ENCODE assay signal across 7 cellular contexts in the genomic region with DNA sequence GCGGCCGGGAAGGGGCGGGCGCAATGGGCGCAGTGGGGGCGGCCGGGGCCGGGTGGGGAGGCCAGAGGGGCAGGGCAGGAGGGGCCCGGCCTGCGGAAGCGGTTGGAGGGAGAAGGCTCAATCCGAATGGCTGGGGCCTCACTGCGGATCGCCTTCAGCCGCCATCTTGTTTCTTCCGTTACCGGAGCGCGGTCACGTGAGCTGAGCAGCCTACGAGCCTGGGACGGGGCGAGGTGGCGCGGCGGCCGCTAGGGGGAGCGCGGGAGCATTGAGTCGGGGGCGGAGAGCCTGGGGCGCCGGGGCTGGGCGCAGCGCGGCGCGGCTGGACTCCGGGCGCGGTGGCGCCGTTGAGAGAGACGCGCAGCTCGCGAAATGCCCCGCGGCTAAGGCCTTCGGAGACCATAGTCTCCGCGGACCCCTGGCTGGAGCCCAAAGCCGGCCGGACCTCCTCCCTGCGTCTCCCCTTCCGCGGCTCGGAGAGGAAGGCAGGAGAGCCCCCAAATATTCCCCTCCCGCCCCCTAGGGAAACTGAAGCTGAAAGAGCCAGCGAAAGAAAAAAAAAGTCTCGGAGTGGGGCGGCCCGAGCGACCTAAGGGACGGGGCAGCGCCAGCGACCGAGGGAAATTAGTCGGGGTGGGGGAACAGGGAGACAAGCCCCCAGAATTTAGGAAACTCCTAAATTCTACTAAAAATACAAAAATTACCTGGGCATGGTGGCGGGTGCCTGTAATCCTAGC. TPM values are rescaled to one million over a fixed set of nuclear protein-coding genes. Genes with fewer than 3 reads are reported as not detected.
DNase-seq lines count a peak whose midpoint lies in the region; ATAC-seq and TF ChIP-seq lines count a peak whose summit lies in the region.
"Not testable (repeated sequence)": the region's sequence is repeated elsewhere in the genome, so short reads cannot be mapped to it uniquely, and the experiment has no call there.

Gene LRRC37A3, minus strand, starts transcription at position 190 of the 737 bp plus-strand sequence. CDS start 22,221 bp downstream, outside the sequence.

- not testable (repeated sequence) for H3K9me2 ChIP-seq in hepatocyte (replicated peaks; ENCODE audit: insufficient read depth)

- in situ Hi-C loops in astrocyte of the cerebellum (cut with HindIII; ENCODE audit: low sequenced_read_pairs) = not testable (repeated sequence)

- ATAC-seq in GM18511 (IDR thresholded peaks at IDR 0.05; ENCODE audit: unreplicated experiment) = peak; percentile 93
- ATAC-seq in HG03025 (IDR thresholded peaks at IDR 0.05; ENCODE audit: low FRiP score, unreplicated experiment) = peak; percentile 94

- peak within 1 kb of the TSS; percentile 88 for H3K27ac Mint-ChIP-seq in T-helper 2 cell treated with Interferon-gamma antibody and Interleukin-4, amounts not matched to agents 5 μg/mL and 100 μg/mL, for 36 hours

- not testable (repeated sequence) for H3K36me3 Mint-ChIP-seq in T-helper 2 cell treated with Interferon-gamma antibody and Interleukin-4, amounts not matched to agents 5 μg/mL and 100 μg/mL, for 36 hours (ENCODE audit: low read depth)

- not testable (repeated sequence) for H3K27me3 ChIP-seq in hepatocyte

- DNase-seq in NCI-H2029 (lab: John Stamatoyannopoulos, UW) (peak; percentile 79), astrocyte of the cerebellum (ENCODE audit: low read depth) (peak; percentile 76), hepatocyte (ENCODE audit: low spot score) (peak; percentile 99), renal cortical epithelial cell (ENCODE audit: low read depth) (peak; percentile 73)
- peak; percentile 100 for DNase-seq in T-helper 2 cell treated with Interferon-gamma antibody and Interleukin-4, amounts not matched to agents 5 μg/mL and 100 μg/mL, for 36 hours (ENCODE audit: low spot score)

- H3K27me3 Mint-ChIP-seq in T-helper 2 cell treated with Interferon-gamma antibody and Interleukin-4, amounts not matched to agents 5 μg/mL and 100 μg/mL, for 36 hours (ENCODE audit: low read depth) = not testable (repeated sequence)

- H3K79me2 ChIP-seq in hepatocyte = peaks cover 10% of the 10 kb centered on the region

- peak within 1 kb of the TSS; percentile 86 for H3K4me3 Mint-ChIP-seq in T-helper 2 cell treated with Interferon-gamma antibody and Interleukin-4, amounts not matched to agents 5 μg/mL and 100 μg/mL, for 36 hours

- H4K20me1 ChIP-seq in hepatocyte (ENCODE audit: insufficient read depth, poor library complexity, severe bottlenecking) = not testable (repeated sequence)

- H2AFZ ChIP-seq in hepatocyte = peak within 1 kb of the TSS; percentile 95

- not testable (repeated sequence) for H3K4me1 ChIP-seq in hepatocyte (ENCODE audit: insufficient read depth)

- not testable (repeated sequence) for H3K36me3 ChIP-seq in hepatocyte (replicated peaks; ENCODE audit: insufficient read depth, low read depth)

- not testable (repeated sequence) for H3K9me3 ChIP-seq in hepatocyte (ENCODE audit: low read depth)

- TF ChIP-seq CTCF in astrocyte of the cerebellum (IDR thresholded peaks at IDR 0.05; ENCODE audit: low read depth, low read length, missing control alignments) = peak; percentile 66
- peak; percentile 94 for TF ChIP-seq CTCF in hepatocyte (IDR thresholded peaks at IDR 0.05; ENCODE audit: poor library complexity)

- H3K9me3 Mint-ChIP-seq in T-helper 2 cell treated with Interferon-gamma antibody and Interleukin-4, amounts not matched to agents 5 μg/mL and 100 μg/mL, for 36 hours = not testable (repeated sequence)

- peaks cover 20% of the 10 kb centered on the region for H3K4me1 Mint-ChIP-seq in T-helper 2 cell treated with Interferon-gamma antibody and Interleukin-4, amounts not matched to agents 5 μg/mL and 100 μg/mL, for 36 hours (ENCODE audit: low read depth)

- H3K4me3 ChIP-seq in astrocyte of the cerebellum (ENCODE audit: low read depth, low read length) (peak within 1 kb of the TSS; percentile 56), hepatocyte (peak within 1 kb of the TSS; percentile 76)

- peak within 1 kb of the TSS; percentile 78 for H3K4me2 ChIP-seq in hepatocyte

- 3% methylated on average over 40 of the region's 70 CpGs for WGBS in hepatocyte (ENCODE audit: low lambda C conversion rate, missing lambda C conversion rate)

- peak within 1 kb of the TSS; percentile 92 for H3K27ac ChIP-seq in hepatocyte

RNA-seq across cellular contexts. Expression of gene LRRC37A3, which starts in this region (rescaled TPM):
- total RNA-seq in hepatocyte (7.2 and 9.0 TPM in 2 replicates), renal cortical epithelial cell (1.4 and 7.6 TPM in 2 replicates)
- 4.3 and 8.4 TPM in 2 replicates for polyA plus RNA-seq in hepatocyte

Comparison
In these comparisons a context has a peak if more than half of its experiments do, and no peak if none do; other contexts are left out.
1. Peak in every context shown above with its lines: DNase-seq, ATAC-seq, H3K4me3 ChIP-seq and H3K27ac ChIP-seq.